1 cellular context compared by ENCODE assay signal in genomic region chr6:70955441-70956190, GRCh38.
A peak's percentile ranks its signal among the peaks of the same experiment; 100 is the strongest.
TF ChIP-seq lines count a peak whose summit lies in the region.

No MANE protein-coding gene starts in this region.

TF ChIP-seq in HepG2, 621 proteins besides CTCF, POLR2A, EP300 and RAD21 (continued from another document and continues in another):
- TF ChIP-seq ZNF503 (CRISPR knock-in tag; IDR thresholded peaks at IDR 0.05): no peak
- TF ChIP-seq UBTF (CRISPR knock-in tag; IDR thresholded peaks at IDR 0.05): peak; percentile 82; the same call in 1 of the 2 replicates
- TF ChIP-seq MIER2 (CRISPR knock-in tag; IDR thresholded peaks at IDR 0.05): peak; percentile 51; the same call in 1 of the 2 replicates
- TF ChIP-seq SMAD3 (CRISPR knock-in tag; IDR thresholded peaks at IDR 0.05): no peak
- peak; percentile 74; the same call in 1 of the 2 replicates for TF ChIP-seq ZMAT3 (CRISPR knock-in tag; conservative IDR thresholded peaks at IDR 0.05)
- TF ChIP-seq ZFP82 (CRISPR knock-in tag; IDR thresholded peaks at IDR 0.05; ENCODE audit: borderline replicate concordance): no peak
- 0 out of 2 replicates have a peak, but pooled peaks have one; percentile 24 for TF ChIP-seq GATAD2A (CRISPR knock-in tag; IDR thresholded peaks at IDR 0.05)
- peak; percentile 70 for TF ChIP-seq ZFX (CRISPR knock-in tag; IDR thresholded peaks at IDR 0.05; ENCODE audit: low read depth)
- TF ChIP-seq ZNF605 (CRISPR knock-in tag; IDR thresholded peaks at IDR 0.05): no peak
- peak; percentile 83 for TF ChIP-seq HNRNPLL (IDR thresholded peaks at IDR 0.05; ENCODE audit: low read depth, low read length, poor library complexity, severe bottlenecking)
- TF ChIP-seq TEAD3 (CRISPR knock-in tag; optimal IDR thresholded peaks at IDR 0.05; ENCODE audit: borderline replicate concordance): peak; percentile 39
- TF ChIP-seq ZNF749 (CRISPR knock-in tag; IDR thresholded peaks at IDR 0.05; ENCODE audit: borderline replicate concordance): peak; percentile 78; the same call in 1 of the 2 replicates
- TF ChIP-seq SIN3A (IDR thresholded peaks at IDR 0.05; ENCODE audit: borderline replicate concordance, low read depth, low read length): no peak
- no peak for TF ChIP-seq ZSCAN25 (CRISPR knock-in tag; IDR thresholded peaks at IDR 0.05)
- TF ChIP-seq ZNF607 (CRISPR knock-in tag; IDR thresholded peaks at IDR 0.05; ENCODE audit: borderline replicate concordance): no peak
- no peak; the same call in 1 of the 2 replicates for TF ChIP-seq PATZ1 (CRISPR knock-in tag; IDR thresholded peaks at IDR 0.05)
- TF ChIP-seq ZFP41 (CRISPR knock-in tag; IDR thresholded peaks at IDR 0.05; ENCODE audit: borderline replicate concordance): no peak
- peak; percentile 88 for TF ChIP-seq BCL3 (CRISPR knock-in tag; IDR thresholded peaks at IDR 0.05)
- TF ChIP-seq PRDM4 (CRISPR knock-in tag; IDR thresholded peaks at IDR 0.05; ENCODE audit: borderline replicate concordance): no peak
- TF ChIP-seq AHR (CRISPR knock-in tag; IDR thresholded peaks at IDR 0.05): no peak
- no peak for TF ChIP-seq FOXP4 (CRISPR knock-in tag; IDR thresholded peaks at IDR 0.05)
- no peak for TF ChIP-seq ZNF33A (CRISPR knock-in tag; IDR thresholded peaks at IDR 0.05; ENCODE audit: borderline replicate concordance)
- peak; percentile 35; the same call in 1 of the 2 replicates for TF ChIP-seq KAT8 (CRISPR knock-in tag; IDR thresholded peaks at IDR 0.05)
- TF ChIP-seq GLI4 (CRISPR knock-in tag; IDR thresholded peaks at IDR 0.05; ENCODE audit: borderline replicate concordance): 0 out of 2 replicates have a peak, but pooled peaks have one; percentile 38
- TF ChIP-seq HDAC1 (CRISPR knock-in tag; IDR thresholded peaks at IDR 0.05): no peak
- no peak for TF ChIP-seq SSRP1 (CRISPR knock-in tag; IDR thresholded peaks at IDR 0.05)
- TF ChIP-seq GMEB1 (CRISPR knock-in tag; IDR thresholded peaks at IDR 0.05; ENCODE audit: borderline replicate concordance): no peak
- TF ChIP-seq STAG1 (CRISPR knock-in tag; IDR thresholded peaks at IDR 0.05): peak; percentile 89
- TF ChIP-seq PCBP2 (optimal IDR thresholded peaks at IDR 0.05; ENCODE audit: low read depth, low read length, poor library complexity, severe bottlenecking): no peak
- TF ChIP-seq HNRNPUL1 (IDR thresholded peaks at IDR 0.05; ENCODE audit: low read depth, low read length): no peak
- TF ChIP-seq ZNF709 (CRISPR knock-in tag; IDR thresholded peaks at IDR 0.05): peak; percentile 95
- no peak for TF ChIP-seq HOMEZ (CRISPR knock-in tag; IDR thresholded peaks at IDR 0.05; ENCODE audit: low read depth)
- peak; percentile 89 for TF ChIP-seq HES4 (CRISPR knock-in tag; IDR thresholded peaks at IDR 0.05; ENCODE audit: borderline replicate concordance)
- no peak for TF ChIP-seq MAZ (IDR thresholded peaks at IDR 0.05; ENCODE audit: borderline replicate concordance, low read depth, low read length)
- TF ChIP-seq MAZ (CRISPR knock-in tag; IDR thresholded peaks at IDR 0.05; ENCODE audit: low read depth): peak; percentile 81
- TF ChIP-seq KDM5B (CRISPR knock-in tag; IDR thresholded peaks at IDR 0.05; ENCODE audit: borderline replicate concordance): peak; percentile 51; the same call in 1 of the 2 replicates
- TF ChIP-seq ZNF678 (CRISPR knock-in tag; IDR thresholded peaks at IDR 0.05): no peak; the same call in 1 of the 2 replicates
- no peak for TF ChIP-seq SMYD3 (CRISPR knock-in tag; IDR thresholded peaks at IDR 0.05)
- TF ChIP-seq ESRRA (CRISPR knock-in tag; IDR thresholded peaks at IDR 0.05; ENCODE audit: low read depth): no peak
- TF ChIP-seq E2F2 (CRISPR knock-in tag; IDR thresholded peaks at IDR 0.05; ENCODE audit: borderline replicate concordance): no peak
- no peak for TF ChIP-seq ONECUT2 (CRISPR knock-in tag; IDR thresholded peaks at IDR 0.05)
- TF ChIP-seq PCBP1 (IDR thresholded peaks at IDR 0.05; ENCODE audit: borderline replicate concordance, low read depth, low read length): no peak
- TF ChIP-seq ZNF574 (CRISPR knock-in tag; IDR thresholded peaks at IDR 0.05): peak; percentile 78
